9 cellular contexts compared by ENCODE assay signal in genomic region chr20:31967830-31968249, GRCh38. TPM values are rescaled to one million over a fixed set of nuclear protein-coding genes. Genes with fewer than 3 reads are reported as not detected.
A peak's percentile ranks its signal among the peaks of the same experiment; 100 is the strongest.
DNase-seq lines count a peak whose midpoint lies in the region; ATAC-seq, FAIRE-seq and TF ChIP-seq lines count a peak whose summit lies in the region.
"Had no signal": no experiment of that assay in that cellular context is flagged by ENCODE, and none has a peak within 500 bp of the region (broad histone marks: within the 10 kb centered on the region; RNA-seq: fewer than 3 reads in every experiment).

XKR7 (plus strand) TSS chr20:31968151; CDS start chr20:31968176, 25 bp downstream.

- H3K4me2 ChIP-seq in A549 (peak within 1 kb of the TSS; percentile 47; the same call in 2 of the 3 replicates), OCI-LY7 (ENCODE audit: low read length) (0 out of 2 replicates have a peak within 1 kb of the TSS, but pooled peaks have one; percentile 22)

- H3K9me2 ChIP-seq in OCI-LY7 (ENCODE audit: insufficient read depth, low read length): no peaks in the 10 kb centered on the region

- TF ChIP-seq CTCF in A549 (IDR thresholded peaks at IDR 0.05) (no peak), OCI-LY7 (conservative IDR thresholded peaks at IDR 0.05; ENCODE audit: low read length) (no peak), glutamatergic neuron (IDR thresholded peaks at IDR 0.05; ENCODE audit: partially characterized antibody, unreplicated experiment) (no peak), thoracic aorta (IDR thresholded peaks at IDR 0.05) (no peak)

- no peaks in the 10 kb centered on the region for H3K79me2 ChIP-seq in OCI-LY7 (ENCODE audit: insufficient read depth, low read depth, low read length)

- H3K4me3 Mint-ChIP-seq in glutamatergic neuron (ENCODE audit: unreplicated experiment): peak within 1 kb of the TSS; percentile 90

- peaks cover 27% of the 10 kb centered on the region for H3K27me3 Mint-ChIP-seq in glutamatergic neuron (ENCODE audit: unreplicated experiment)

- BruUV-seq in OCI-LY7 (replicated peaks; lab: Mats Ljungman, UMichigan): no TSS peak

- no peak within 1 kb of the TSS for H3K27ac ChIP-seq in A549
- no peak within 1 kb of the TSS for H3K27ac ChIP-seq in OCI-LY7 (ENCODE audit: low read depth, low read length, poor library complexity, severe bottlenecking)
- H3K27ac ChIP-seq in thoracic aorta: no peak within 1 kb of the TSS

- ATAC-seq in A549 (no peak), thoracic aorta (ENCODE audit: insufficient number of reproducible peaks, low FRiP score, low read depth) (no peak), HG03571 (IDR thresholded peaks at IDR 0.05; ENCODE audit: unreplicated experiment) (no peak), HG03439 (IDR thresholded peaks at IDR 0.05; ENCODE audit: unreplicated experiment) (no peak), HG02610 (IDR thresholded peaks at IDR 0.05; ENCODE audit: unreplicated experiment) (no peak)

- no peaks in the 10 kb centered on the region; the same call in 1 of the 2 replicates for H4K20me1 ChIP-seq in OCI-LY7 (ENCODE audit: insufficient read depth, low read length)

- H3K4me1 ChIP-seq in A549: peaks cover 6% of the 10 kb centered on the region; the same call in 2 of the 3 replicates
- H3K4me1 ChIP-seq in OCI-LY7 (ENCODE audit: insufficient read depth, low read length, poor library complexity, severe bottlenecking): peaks cover 6% of the 10 kb centered on the region
- no peaks in the 10 kb centered on the region for H3K4me1 ChIP-seq in thoracic aorta (ENCODE audit: control insufficient read depth in 1 of 2, low read depth in 2 of 2)

- TF ChIP-seq POLR2A in A549 (IDR thresholded peaks at IDR 0.05; ENCODE audit: low read length): no peak

- H3K9me3 Mint-ChIP-seq in glutamatergic neuron (ENCODE audit: unreplicated experiment): peaks cover 36% of the 10 kb centered on the region

- peak within 1 kb of the TSS; percentile 90 for H3K27ac Mint-ChIP-seq in glutamatergic neuron (ENCODE audit: unreplicated experiment)

- WGBS in A549 (ENCODE audit: missing lambda C conversion rate): 19% methylated on average over 21 of the region's 38 CpGs

- no peak within 1 kb of the TSS for H2AFZ ChIP-seq in OCI-LY7 (ENCODE audit: low read length)

- no peak for FAIRE-seq in A549 (lab: Jason Lieb, UNC)
- FAIRE-seq: GM18507 had no signal

- peaks cover 6% of the 10 kb centered on the region for H3K36me3 Mint-ChIP-seq in glutamatergic neuron (ENCODE audit: unreplicated experiment)

- H3K27me3 ChIP-seq in thoracic aorta (replicated peaks; ENCODE audit: insufficient read depth): no peaks in the 10 kb centered on the region

- TF ChIP-seq EP300 in A549 (IDR thresholded peaks at IDR 0.05): no peak

- no peaks in the 10 kb centered on the region for H3K9me3 ChIP-seq in A549
- no peaks in the 10 kb centered on the region for H3K9me3 ChIP-seq in OCI-LY7 (ENCODE audit: low read length)
- no peaks in the 10 kb centered on the region for H3K9me3 ChIP-seq in thoracic aorta

- no peaks in the 10 kb centered on the region for H3K36me3 ChIP-seq in OCI-LY7 (ENCODE audit: insufficient read depth, low read length)
- H3K36me3 ChIP-seq in thoracic aorta: no peaks in the 10 kb centered on the region

- POLR2A ChIA-PET in A549 (lab: Yijun Ruan, JAX) (no interaction called here), OCI-LY7 (lab: Charles Lee) (interaction anchor here (0.8 kb wide), 1 partner anchor 8 kb away, joined by 4 read pairs; no protein-coding TSS in a partner anchor)

- TF ChIP-seq RAD21 in A549 (conservative IDR thresholded peaks at IDR 0.05 in 1 of 2, IDR thresholded peaks at IDR 0.05 in 1 of 2): no peak

- no peak within 1 kb of the TSS; the same call in 2 of the 3 replicates for H3K4me3 ChIP-seq in A549
- no peak within 1 kb of the TSS for H3K4me3 ChIP-seq in OCI-LY7 (ENCODE audit: low read depth, low read length, poor library complexity, severe bottlenecking)
- peak within 1 kb of the TSS; percentile 23 for H3K4me3 ChIP-seq in thoracic aorta

- intact Hi-C loops in OCI-LY7 (cut with micrococcal nuclease; ENCODE audit: unreplicated experiment): no loop called here

- no peak for DNase-seq in A549 (ENCODE audit: low read depth in 1 of 2, low spot score in 1 of 2)
- peak; percentile 53 for DNase-seq in GDM1 (lab: John Stamatoyannopoulos, UW)
- DNase-seq in OCI-LY7 (ENCODE audit: low spot score): no peak
- peak; percentile 96 for DNase-seq in glutamatergic neuron
- no peak for DNase-seq in thoracic aorta (ENCODE audit: low spot score)

- H3K4me1 Mint-ChIP-seq in glutamatergic neuron (ENCODE audit: low read depth, unreplicated experiment): peaks cover 68% of the 10 kb centered on the region

- CTCF ChIA-PET in A549 (lab: Yijun Ruan, JAX): interaction anchor here (1.3 to 5.1 kb wide), 4 partner anchors 9 to 121 kb away, joined by 3 to 35 read pairs (median 10); partner anchors contain the start of gene PDRG1
- CTCF ChIA-PET in OCI-LY7 (lab: Charles Lee; ENCODE audit: unreplicated experiment): interaction anchor here (0.6 kb wide), 1 partner anchor 272 kb away, joined by 7 read pairs; no protein-coding TSS in a partner anchor

TF ChIP-seq in A549, 52 proteins besides CTCF, POLR2A, EP300 and RAD21:
- TF ChIP-seq CHD2 (IDR thresholded peaks at IDR 0.05; ENCODE audit: low read length, partially characterized antibody) (no peak), MAFK (IDR thresholded peaks at IDR 0.05; ENCODE audit: partially characterized antibody) (no peak), EHMT2 (IDR thresholded peaks at IDR 0.05; ENCODE audit: low read depth) (no peak), KDM5A (IDR thresholded peaks at IDR 0.05) (no peak), EHF (CRISPR knock-in tag; IDR thresholded peaks at IDR 0.05) (no peak), PBX3 (IDR thresholded peaks at IDR 0.05) (no peak), RNF2 (IDR thresholded peaks at IDR 0.05; ENCODE audit: borderline replicate concordance, low read depth) (no peak), ESRRA (IDR thresholded peaks at IDR 0.05; ENCODE audit: borderline replicate concordance, low read length) (no peak), MAX (IDR thresholded peaks at IDR 0.05) (no peak), ZNF302 (CRISPR knock-in tag; IDR thresholded peaks at IDR 0.05) (no peak), FOSB (CRISPR knock-in tag; IDR thresholded peaks at IDR 0.05) (no peak), JUNB (IDR thresholded peaks at IDR 0.05) (no peak), ELK1 (IDR thresholded peaks at IDR 0.05; ENCODE audit: low read depth, low read length) (no peak), E2F6 (IDR thresholded peaks at IDR 0.05; ENCODE audit: borderline replicate concordance, low read depth) (no peak), RARB (CRISPR knock-in tag; IDR thresholded peaks at IDR 0.05) (no peak)

RNA-seq across cellular contexts. Expression of gene XKR7, which starts in this region (rescaled TPM):
- not detected in 2 replicates for polyA plus RNA-seq in A549 (2011; rRNA removed)
- not detected in 2 replicates for polyA plus RNA-seq in A549 (2012; cell fraction: cytosol; rRNA removed)
- polyA plus RNA-seq in A549 (2012; cell fraction: nucleus; rRNA removed): not detected in 2 replicates
- 0.01 TPM in 1 of 3 replicates, not detected in the others for polyA plus RNA-seq in A549 (2017; fragmentation: RNase III; extraction: RNeasy Plus Mini Kit Qiagen cat#74134 plus additional on column Dnase treatment)
- polyA minus RNA-seq in A549 (2011; rRNA and poly(A)+ RNA removed): not detected in 2 replicates
- total RNA-seq in OCI-LY7 (2014; rRNA removed; shearing (Covaris generic)): 0.08 TPM in 1 of 2 replicates, not detected in the other
- 0.06 TPM in 1 of 2 replicates, not detected in the other for total RNA-seq in OCI-LY7 (2022)
- 284 TPM for total RNA-seq in glutamatergic neuron (ENCODE audit: unreplicated experiment)
- total RNA-seq in thoracic aorta: not detected

Comparison
In these comparisons a context has a peak if more than half of its experiments do, and no peak if none do; other contexts are left out.
1. RNA of gene XKR7 (total RNA-seq): 284 TPM in glutamatergic neuron (single experiment); 0.06 to 0.08 TPM in OCI-LY7 and not detected in thoracic aorta; every median in the first group is over 100 times any median in the second.
2. DNase-seq: peak in GDM1 (single experiment) and glutamatergic neuron (single experiment); none in A549 (0 of 2), OCI-LY7 (single experiment) and thoracic aorta (single experiment).